9 cellular contexts compared by ENCODE assay signal in genomic region chr12:104459556-104459909, GRCh38. TPM values are rescaled to one million over a fixed set of nuclear protein-coding genes. Genes with fewer than 3 reads are reported as not detected.
DNase-seq lines count a peak whose midpoint lies in the region; ATAC-seq and TF ChIP-seq lines count a peak whose summit lies in the region.
"Had no signal": no experiment of that assay in that cellular context is flagged by ENCODE, and none has a peak within 500 bp of the region (broad histone marks: within the 10 kb centered on the region; RNA-seq: fewer than 3 reads in every experiment).

No MANE protein-coding gene starts in this region.

- H3K36me3 ChIP-seq in kidney epithelial cell (ENCODE audit: control insufficient read depth, insufficient read depth, low read length) (no peaks in the 10 kb centered on the region), thoracic aorta (no peaks in the 10 kb centered on the region)
- H3K36me3 ChIP-seq: MG63 had no signal

- H3K27ac Mint-ChIP-seq in activated T-cell treated with anti-CD3 and anti-CD28 coated beads, Interleukin-2, amount 50 U/mL, for 24 hours, result peak overlapping the region; percentile 84
- peak overlapping the region; percentile 83 for H3K27ac Mint-ChIP-seq in activated naive CD8-positive, alpha-beta T cell treated with anti-CD3 and anti-CD28 coated beads, Interleukin-2, amount 50 U/mL, for 24 hours

- peak overlapping the region; percentile 98 for H3K4me3 Mint-ChIP-seq in activated T-cell treated with anti-CD3 and anti-CD28 coated beads, Interleukin-2, amount 50 U/mL, for 24 hours
- peak overlapping the region; percentile 95 for H3K4me3 Mint-ChIP-seq in activated naive CD8-positive, alpha-beta T cell treated with anti-CD3 and anti-CD28 coated beads, Interleukin-2, amount 50 U/mL, for 24 hours

- H3K27ac ChIP-seq in thoracic aorta, result peak overlapping the region; percentile 85 to 86

- peaks cover 70% of the 10 kb centered on the region for H3K4me1 Mint-ChIP-seq in activated T-cell treated with anti-CD3 and anti-CD28 coated beads, Interleukin-2, amount 50 U/mL, for 24 hours (ENCODE audit: low read depth)
- peaks cover 71% of the 10 kb centered on the region for H3K4me1 Mint-ChIP-seq in activated naive CD8-positive, alpha-beta T cell treated with anti-CD3 and anti-CD28 coated beads, Interleukin-2, amount 50 U/mL, for 24 hours

- peaks cover 26 to 50% of the 10 kb centered on the region in 2 donors for H3K4me1 ChIP-seq in thoracic aorta (ENCODE audit: control insufficient read depth in 1 of 2, low read depth in 2 of 2)

- no peak for DNase-seq in activated T-cell treated with anti-CD3 and anti-CD28 coated beads, Interleukin-2, amount 50 U/mL, for 24 hours
- DNase-seq in activated T-cell treated with anti-CD3 and anti-CD28 coated beads, Interleukin-2, amount 50 U/mL, for 48 hours, result no peak
- DNase-seq in activated naive CD8-positive, alpha-beta T cell treated with anti-CD3 and anti-CD28 coated beads, Interleukin-2, amount 50 U/mL, for 24 hours, result no peak
- DNase-seq in kidney epithelial cell (ENCODE audit: low read depth) (no peak), thoracic aorta (ENCODE audit: low spot score) (no peak), NCI-H2029 (lab: John Stamatoyannopoulos, UW) (no peak)
- DNase-seq: MG63 had no signal

- H3K27me3 Mint-ChIP-seq in activated T-cell treated with anti-CD3 and anti-CD28 coated beads, Interleukin-2, amount 50 U/mL, for 24 hours, result no peaks in the 10 kb centered on the region
- H3K27me3 Mint-ChIP-seq in activated naive CD8-positive, alpha-beta T cell treated with anti-CD3 and anti-CD28 coated beads, Interleukin-2, amount 50 U/mL, for 24 hours, result peaks cover 2% of the 10 kb centered on the region

- peaks cover 34% of the 10 kb centered on the region for H3K36me3 Mint-ChIP-seq in activated T-cell treated with anti-CD3 and anti-CD28 coated beads, Interleukin-2, amount 50 U/mL, for 24 hours (ENCODE audit: low read depth)
- H3K36me3 Mint-ChIP-seq in activated naive CD8-positive, alpha-beta T cell treated with anti-CD3 and anti-CD28 coated beads, Interleukin-2, amount 50 U/mL, for 24 hours (ENCODE audit: low read depth), result peaks cover 7% of the 10 kb centered on the region

- ATAC-seq in activated naive CD8-positive, alpha-beta T cell treated with anti-CD3 and anti-CD28 coated beads, Interleukin-2, amount 50 U/mL, for 24 hours, result no peak
- ATAC-seq in thoracic aorta (ENCODE audit: insufficient number of reproducible peaks, low FRiP score, low read depth), result no peak
- ATAC-seq in GM21723 (IDR thresholded peaks at IDR 0.05; ENCODE audit: unreplicated experiment), result no peak
- no peak for ATAC-seq in HG03175 (IDR thresholded peaks at IDR 0.05; ENCODE audit: unreplicated experiment)

- no peaks in the 10 kb centered on the region for H3K27me3 ChIP-seq in kidney epithelial cell (ENCODE audit: control insufficient read depth, insufficient read depth, low read length)
- no peaks in the 10 kb centered on the region for H3K27me3 ChIP-seq in thoracic aorta (replicated peaks; ENCODE audit: insufficient read depth)

- TF ChIP-seq CTCF in kidney epithelial cell (IDR thresholded peaks at IDR 0.05; ENCODE audit: insufficient read depth, low read length, poor library complexity, severe bottlenecking) (no peak), thoracic aorta (IDR thresholded peaks at IDR 0.05) (no peak)

- H3K4me3 ChIP-seq in kidney epithelial cell (ENCODE audit: low read depth, low read length), result peak overlapping the region; percentile 63
- peak overlapping the region; percentile 93 for H3K4me3 ChIP-seq in thoracic aorta
- H3K4me3 ChIP-seq: MG63 had no signal

- no peaks in the 10 kb centered on the region for H3K9me3 Mint-ChIP-seq in activated T-cell treated with anti-CD3 and anti-CD28 coated beads, Interleukin-2, amount 50 U/mL, for 24 hours
- H3K9me3 Mint-ChIP-seq in activated naive CD8-positive, alpha-beta T cell treated with anti-CD3 and anti-CD28 coated beads, Interleukin-2, amount 50 U/mL, for 24 hours, result no peaks in the 10 kb centered on the region

- H3K9me3 ChIP-seq in thoracic aorta, result no peaks in the 10 kb centered on the region
- H3K9me3 ChIP-seq: MG63 had no signal

RNA-seq across cellular contexts. Expression of gene CHST11, which starts 2.8 kb away (rescaled TPM):
- total RNA-seq in kidney epithelial cell (27.2 and 32.6 TPM in 2 replicates), thoracic aorta (10 to 100 TPM; 41.9 to 79.3 TPM)
